Comparison of ENCODE assay signal across 21 cellular contexts in the genomic region with DNA sequence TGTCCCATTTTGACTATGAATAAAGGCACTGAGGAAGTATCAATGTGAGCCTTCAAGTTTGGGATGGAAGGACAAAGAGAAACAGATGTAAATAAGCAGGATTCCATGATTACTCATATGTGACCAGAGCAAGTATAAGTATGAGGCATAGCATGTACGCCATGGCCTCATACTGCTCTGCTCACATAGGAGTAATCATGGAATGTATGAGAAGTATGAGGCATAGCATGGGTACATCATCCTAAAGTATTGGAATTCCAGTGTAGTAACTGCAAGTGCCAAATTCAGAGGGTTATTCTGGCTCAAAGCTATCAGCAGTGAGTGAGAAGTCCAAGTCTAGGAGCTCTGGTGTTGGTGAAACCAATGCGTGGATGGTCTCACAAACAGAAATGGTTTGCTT.
"Had no signal": no experiment of that assay in that cellular context is flagged by ENCODE, and none has a peak within 500 bp of the region (broad histone marks: within the 10 kb centered on the region; RNA-seq: fewer than 3 reads in every experiment).

No MANE protein-coding gene starts in this region.

- H3K4me3 ChIP-seq: colonic mucosa, esophagus muscularis mucosa, gastroesophageal sphincter, heart left ventricle, hepatocyte, left lung, lower lobe of right lung had no signal

- H3K27me3 Mint-ChIP-seq: dendritic cell treated with granulocyte-macrophage colony-stimulating factor and Interleukin-4, amounts not matched to agents 40 ng/mL and 50 ng/mL, for 4 days; effector memory CD8-positive, alpha-beta T cell had no signal

- H3K79me2 ChIP-seq: hepatocyte had no signal

- H3K4me1 ChIP-seq: colonic mucosa, foreskin keratinocyte, heart left ventricle, left lung had no signal

- H3K4me2 ChIP-seq: hepatocyte had no signal

- H3K36me3 ChIP-seq: colonic mucosa, esophagus muscularis mucosa, gastroesophageal sphincter, heart left ventricle, left lung, lower lobe of right lung had no signal

- H3K4me1 Mint-ChIP-seq: immature natural killer cell had no signal

- H3K27me3 ChIP-seq: colonic mucosa, esophagus muscularis mucosa, foreskin keratinocyte, gastroesophageal sphincter, heart left ventricle, hepatocyte, left lung had no signal

- H3K27ac Mint-ChIP-seq: dendritic cell treated with granulocyte-macrophage colony-stimulating factor and Interleukin-4, amounts not matched to agents 40 ng/mL and 50 ng/mL, for 4 days; effector memory CD8-positive, alpha-beta T cell; endodermal cell; immature natural killer cell had no signal

- H3K36me3 Mint-ChIP-seq: immature natural killer cell had no signal

- H3K9me3 Mint-ChIP-seq: dendritic cell treated with granulocyte-macrophage colony-stimulating factor and Interleukin-4, amounts not matched to agents 40 ng/mL and 50 ng/mL, for 4 days; endodermal cell had no signal

- ATAC-seq: effector memory CD8-positive, alpha-beta T cell; foreskin keratinocyte; gastroesophageal sphincter; heart left ventricle; left cardiac atrium; left lung; left ventricle myocardium superior; lower lobe of right lung had no signal

- H3K4me3 Mint-ChIP-seq: dendritic cell treated with granulocyte-macrophage colony-stimulating factor and Interleukin-4, amounts not matched to agents 40 ng/mL and 50 ng/mL, for 4 days; effector memory CD8-positive, alpha-beta T cell; endodermal cell; immature natural killer cell had no signal

- H3K27ac ChIP-seq: colonic mucosa, esophagus muscularis mucosa, foreskin keratinocyte, gastroesophageal sphincter, heart left ventricle, left lung, lower lobe of right lung had no signal

- H3K9me3 ChIP-seq: colonic mucosa, esophagus muscularis mucosa, gastroesophageal sphincter, heart left ventricle, left lung, lower lobe of right lung had no signal

- DNase-seq: colonic mucosa; cortex of kidney; effector CD8-positive, alpha-beta T cell; effector memory CD8-positive, alpha-beta T cell; endodermal cell; foreskin keratinocyte; heart left ventricle; hypothalamus; immature natural killer cell; islet precursor cell; kidney; left cardiac atrium; left lung; left ventricle myocardium superior; lower lobe of right lung; mesenchymal stem cell; midbrain had no signal
